In genomic region chr10:5813341-5814109, GRCh38 we compare ENCODE assay signal across 8 cellular contexts. TPM values are rescaled to one million over a fixed set of nuclear protein-coding genes. Genes with fewer than 3 reads are reported as not detected.
DNase-seq lines count a peak whose midpoint lies in the region; ATAC-seq and TF ChIP-seq lines count a peak whose summit lies in the region.

Gene GDI2 (minus strand): TSS chr10:5813434. CDS start chr10:5813258, 176 bp downstream.

- ATAC-seq in GM21737 (IDR thresholded peaks at IDR 0.05; ENCODE audit: unreplicated experiment), result peak; percentile 79

- H3K27ac ChIP-seq in mucosa of rectum (ENCODE audit: low read depth in 2 of 2, low read length in 2 of 2), result peak within 1 kb of the TSS; percentile 99

- peak within 1 kb of the TSS; percentile 89 for H3K4me3 Mint-ChIP-seq in activated T-cell treated with anti-CD3 and anti-CD28 coated beads, Interleukin-2, amount 50 U/mL, for 24 hours

- TF ChIP-seq POLR2A in erythroblast (IDR thresholded peaks at IDR 0.05; ENCODE audit: low read length), result peak; percentile 91

- peaks cover 6% of the 10 kb centered on the region for H3K9me3 Mint-ChIP-seq in activated T-cell treated with anti-CD3 and anti-CD28 coated beads, Interleukin-2, amount 50 U/mL, for 24 hours

- peak within 1 kb of the TSS; percentile 98 for H3K27ac Mint-ChIP-seq in activated T-cell treated with anti-CD3 and anti-CD28 coated beads, Interleukin-2, amount 50 U/mL, for 24 hours

- no peaks in the 10 kb centered on the region for H3K27me3 ChIP-seq in mucosa of rectum (ENCODE audit: control insufficient read depth in 2 of 2, insufficient read depth in 2 of 2, low read length in 2 of 2)

- no peaks in the 10 kb centered on the region for H3K27me3 Mint-ChIP-seq in activated T-cell treated with anti-CD3 and anti-CD28 coated beads, Interleukin-2, amount 50 U/mL, for 24 hours

- H3K36me3 ChIP-seq in mucosa of rectum (ENCODE audit: control insufficient read depth in 2 of 2, insufficient read depth in 2 of 2, low read length in 2 of 2), result no peaks in the 10 kb centered on the region

- peaks cover 61% of the 10 kb centered on the region for H3K4me1 Mint-ChIP-seq in activated T-cell treated with anti-CD3 and anti-CD28 coated beads, Interleukin-2, amount 50 U/mL, for 24 hours (ENCODE audit: low read depth)

- peak within 1 kb of the TSS; percentile 92 to 98 for H3K9ac ChIP-seq in mucosa of rectum (ENCODE audit: low read depth in 1 of 2, low read length in 2 of 2)

- H3K36me3 Mint-ChIP-seq in activated T-cell treated with anti-CD3 and anti-CD28 coated beads, Interleukin-2, amount 50 U/mL, for 24 hours (ENCODE audit: low read depth), result peaks cover 55% of the 10 kb centered on the region

- H3K9me3 ChIP-seq in mucosa of rectum (ENCODE audit: control insufficient read depth in 2 of 2, low read length in 2 of 2), result no peaks in the 10 kb centered on the region

- peak within 1 kb of the TSS; percentile 95 to 97 for H3K4me3 ChIP-seq in mucosa of rectum (ENCODE audit: low read length in 2 of 2)

- peaks cover 31 to 33% of the 10 kb centered on the region in 2 donors for H3K4me1 ChIP-seq in mucosa of rectum (ENCODE audit: control insufficient read depth in 2 of 2, insufficient read depth in 2 of 2, low read length in 2 of 2)

- DNase-seq in DMS79 (lab: John Stamatoyannopoulos, UW) (peak; percentile 77), KG1 (lab: John Stamatoyannopoulos, UW) (peak; percentile 95), erythroblast (lab: John Stamatoyannopoulos, UW) (peak; percentile 98 to 99)
- peak; percentile 98 for DNase-seq in activated T-cell treated with anti-CD3 and anti-CD28 coated beads, Interleukin-2, amount 50 U/mL, for 24 hours
- peak; percentile 86 to 94 for DNase-seq in stimulated activated CD8-positive, alpha-beta memory T cell treated with anti-CD3 and anti-CD28 coated beads, Interleukin-4, amount 100 ng/mL, for 4 hours (ENCODE audit: low read depth in 2 of 2, low spot score in 1 of 2)

TF ChIP-seq in PFSK-1, 5 proteins besides CTCF, POLR2A, EP300 and RAD21:
- TF ChIP-seq REST (IDR thresholded peaks at IDR 0.05; ENCODE audit: insufficient read depth in 1 of 2, low read depth in 2 of 2, low read length in 2 of 2), result peak in 1 of 2 experiments; percentile 49; a peak in 1 of 4 replicates
- peak; percentile 21 for TF ChIP-seq FOXP2 (optimal IDR thresholded peaks at IDR 0.05; ENCODE audit: borderline replicate concordance, extremely low read depth, extremely low read length, insufficient read depth)
- peak; percentile 7; the same call in 1 of the 2 replicates for TF ChIP-seq SIN3A (IDR thresholded peaks at IDR 0.05; ENCODE audit: borderline replicate concordance, insufficient read depth, low read length)
- peak; percentile 93 for TF ChIP-seq TAF1 (IDR thresholded peaks at IDR 0.05; ENCODE audit: borderline replicate concordance, insufficient read depth, low read length)
- TF ChIP-seq POLR2AphosphoS5 (IDR thresholded peaks at IDR 0.05; ENCODE audit: low read depth, low read length), result peak; percentile 96

RNA-seq across cellular contexts. Expression of gene GDI2, which starts in this region (rescaled TPM):
- polyA plus RNA-seq in PFSK-1 (2012; ENCODE audit: insufficient read length, low read depth), result 171 TPM

Comparison
In these comparisons a context has a peak if more than half of its experiments do, and no peak if none do; other contexts are left out.
1. Peak in every context shown above with its lines: DNase-seq, ATAC-seq, H3K4me3 ChIP-seq and H3K27ac ChIP-seq.